In genomic region chr17:72656114-72656763, GRCh38 we compare ENCODE assay signal across 25 cellular contexts.
A peak's percentile ranks its signal among the peaks of the same experiment; 100 is the strongest.
DNase-seq lines count a peak whose midpoint lies in the region; ATAC-seq and FAIRE-seq lines count a peak whose summit lies in the region.
"Had no signal": no experiment of that assay in that cellular context is flagged by ENCODE, and none has a peak within 500 bp of the region (broad histone marks: within the 10 kb centered on the region; RNA-seq: fewer than 3 reads in every experiment).

No MANE protein-coding gene starts in this region.

- in situ Hi-C loops in HAP-1 (cut with MboI; ENCODE audit: low sequenced_read_pairs), result no loop called here

- H3K4me3 ChIP-seq in HAP-1, result no peak overlapping the region
- H3K4me3 ChIP-seq: cardiac muscle cell, left lung, PC-9, tibial artery had no signal

- no peaks in the 10 kb centered on the region for H3K36me3 Mint-ChIP-seq in activated T-helper 17 cell treated with anti-CD3 and anti-CD28 coated beads, Interleukin-2, amount 50 U/mL, for 72 hours (ENCODE audit: low read depth)
- H3K36me3 Mint-ChIP-seq: activated naive CD4-positive, alpha-beta T cell treated with anti-CD3 and anti-CD28 coated beads, Interleukin-2, amount 50 U/mL, for 72 hours; WTC11 had no signal

- H3K4me1 ChIP-seq in HAP-1, result no peaks in the 10 kb centered on the region
- H3K4me1 ChIP-seq: left lung had no signal

- FAIRE-seq in urothelium cell line (lab: Jason Lieb, UNC), result peak; percentile 9
- FAIRE-seq: GM12892 had no signal

- peak overlapping the region; percentile 36 for H3K27ac Mint-ChIP-seq in activated T-helper 17 cell treated with anti-CD3 and anti-CD28 coated beads, Interleukin-2, amount 50 U/mL, for 72 hours
- H3K27ac Mint-ChIP-seq: activated T-helper 2 cell treated with anti-CD3 and anti-CD28 coated beads, Interferon-gamma antibody, Interleukin-2, Interleukin-4, amounts not matched to agents 10 μg/mL and 5 μg/mL and 100 μg/mL, durations not matched to agents 14 hours and 24 hours and 36 hours; HFFc6; WTC11 had no signal

- H3K9me3 Mint-ChIP-seq in activated T-helper 17 cell treated with anti-CD3 and anti-CD28 coated beads, Interleukin-2, amount 50 U/mL, for 72 hours, result no peaks in the 10 kb centered on the region
- H3K9me3 Mint-ChIP-seq: activated naive CD4-positive, alpha-beta T cell treated with anti-CD3 and anti-CD28 coated beads, Interleukin-2, amount 50 U/mL, for 72 hours; activated T-helper 2 cell treated with anti-CD3 and anti-CD28 coated beads, Interferon-gamma antibody, Interleukin-2, Interleukin-4, amounts not matched to agents 10 μg/mL and 5 μg/mL and 100 μg/mL, durations not matched to agents 14 hours and 24 hours and 36 hours; CD14-positive monocyte; HFFc6; stimulated activated naive CD8-positive, alpha-beta T cell treated with anti-CD3 and anti-CD28 coated beads, Interleukin-15, amount 100 ng/mL, for 72 hours; WTC11 had no signal

- H3K36me3 ChIP-seq in HAP-1 (replicated peaks), result no peaks in the 10 kb centered on the region
- H3K36me3 ChIP-seq: cardiac muscle cell, left lung, tibial artery had no signal

- peak; percentile 49 for DNase-seq in ELF-1 (ENCODE audit: low read depth, low spot score)
- peak; percentile 81 for DNase-seq in medulla oblongata (ENCODE audit: extremely low spot score)
- no peak for DNase-seq in urothelium cell line (ENCODE audit: low spot score)
- DNase-seq in HAP-1 (ENCODE audit: low spot score in 2 of 2), result no peak
- no peak for DNase-seq in HPDE6-E6E7 (ENCODE audit: extremely low spot score)
- no peak for DNase-seq in NAMALWA (ENCODE audit: low spot score)
- DNase-seq: activated CD4-positive, alpha-beta T cell treated with anti-CD3 and anti-CD28 coated beads, Interleukin-2, amount 50 U/mL, for 4 hours; aorta; dermis blood vessel endothelial cell; EL; HFFc6; IMR-90; left lung; NCI-H1694; NK-92 treated with Interleukin-12 subunit alpha and Interleukin-12 subunit beta, amount 100 ng/mL, for 24 hours; PC-9; stimulated activated naive CD8-positive, alpha-beta T cell treated with anti-CD3 and anti-CD28 coated beads, Interleukin-15, amount 100 ng/mL, for 72 hours; tibial artery had no signal

- no peaks in the 10 kb centered on the region for H3K27me3 ChIP-seq in HAP-1 (ENCODE audit: low read depth)
- H3K27me3 ChIP-seq: cardiac muscle cell, left lung, tibial artery had no signal

- no peaks in the 10 kb centered on the region for H3K27me3 Mint-ChIP-seq in activated T-helper 17 cell treated with anti-CD3 and anti-CD28 coated beads, Interleukin-2, amount 50 U/mL, for 72 hours
- H3K27me3 Mint-ChIP-seq: stimulated activated naive CD8-positive, alpha-beta T cell treated with anti-CD3 and anti-CD28 coated beads, Interleukin-15, amount 100 ng/mL, for 72 hours had no signal

- H3K4me1 Mint-ChIP-seq in activated T-helper 17 cell treated with anti-CD3 and anti-CD28 coated beads, Interleukin-2, amount 50 U/mL, for 72 hours, result no peaks in the 10 kb centered on the region
- H3K4me1 Mint-ChIP-seq: CD14-positive monocyte; stimulated activated naive CD8-positive, alpha-beta T cell treated with anti-CD3 and anti-CD28 coated beads, Interleukin-15, amount 100 ng/mL, for 72 hours had no signal

- no peak overlapping the region for H3K4me3 Mint-ChIP-seq in activated T-helper 17 cell treated with anti-CD3 and anti-CD28 coated beads, Interleukin-2, amount 50 U/mL, for 72 hours
- H3K4me3 Mint-ChIP-seq: CD14-positive monocyte; HFFc6; stimulated activated naive CD8-positive, alpha-beta T cell treated with anti-CD3 and anti-CD28 coated beads, Interleukin-15, amount 100 ng/mL, for 72 hours; WTC11 had no signal

- ATAC-seq in activated T-helper 17 cell treated with anti-CD3 and anti-CD28 coated beads, Interleukin-2, amount 50 U/mL, for 72 hours (replicated peaks), result no peak
- ATAC-seq: activated naive CD4-positive, alpha-beta T cell treated with anti-CD3 and anti-CD28 coated beads, Interleukin-2, amount 50 U/mL, for 72 hours; left lung; stimulated activated naive CD8-positive, alpha-beta T cell treated with anti-CD3 and anti-CD28 coated beads, Interleukin-15, amount 100 ng/mL, for 72 hours; WTC11 had no signal

- no peaks in the 10 kb centered on the region for H3K9me3 ChIP-seq in HAP-1
- H3K9me3 ChIP-seq: left lung, tibial artery had no signal

Comparison
In these comparisons a context has a peak if more than half of its experiments do, and no peak if none do; other contexts are left out.
1. DNase-seq: peak in ELF-1 (single experiment) and medulla oblongata (single experiment); none in urothelium cell line (single experiment), HAP-1 (0 of 2), HPDE6-E6E7 (single experiment) and NAMALWA (single experiment).